ENCODE assay signal across 16 cellular contexts in genomic region chr10:28593811-28594210, GRCh38.
DNase-seq lines count a peak whose midpoint lies in the region; ATAC-seq, FAIRE-seq and TF ChIP-seq lines count a peak whose summit lies in the region.
"Had no signal": no experiment of that assay in that cellular context is flagged by ENCODE, and none has a peak within 500 bp of the region (broad histone marks: within the 10 kb centered on the region; RNA-seq: fewer than 3 reads in every experiment).

No MANE protein-coding gene starts in this region.

- H3K4me1 ChIP-seq in HepG2 (ENCODE audit: insufficient read depth, low read length) (no peaks in the 10 kb centered on the region), right lobe of liver (peaks cover 0 to under 1% (median 0%) of the 10 kb centered on the region in 4 donors), left lung (peaks cover 5 to 32% of the 10 kb centered on the region in 2 donors), upper lobe of right lung (peaks cover 25% of the 10 kb centered on the region), vagina (peaks cover 52% of the 10 kb centered on the region)

- CTCF ChIA-PET in HepG2 (lab: Yijun Ruan, JAX; ENCODE audit: low intra/inter-chr PET ratio, low total read pairs), result no interaction called here

- H3K79me2 ChIP-seq in HepG2 (ENCODE audit: insufficient read depth, low read length), result peaks cover 59% of the 10 kb centered on the region

- TF ChIP-seq CTCF in HepG2 (CRISPR knock-in tag; IDR thresholded peaks at IDR 0.05), result no peak
- TF ChIP-seq CTCF in right lobe of liver (IDR thresholded peaks at IDR 0.05), result no peak
- no peak for TF ChIP-seq CTCF in bronchial epithelial cell (IDR thresholded peaks at IDR 0.05; ENCODE audit: insufficient read depth, low read length, severe bottlenecking)
- TF ChIP-seq CTCF in left lung (IDR thresholded peaks at IDR 0.05), result no peak
- TF ChIP-seq CTCF in upper lobe of right lung (IDR thresholded peaks at IDR 0.05), result no peak
- TF ChIP-seq CTCF in vagina (IDR thresholded peaks at IDR 0.05), result no peak

- no TSS peak for BruUV-seq in HepG2 (replicated peaks; lab: Mats Ljungman, UMichigan)

- 48% methylated on average over 2 of the region's 2 CpGs for whole genome bisulfite sequencing in HepG2 (ENCODE audit: low lambda C conversion rate)
- WGBS in right lobe of liver (ENCODE audit: insufficient coverage, low coverage, low lambda C conversion rate, missing lambda C conversion rate), result 45% methylated on average over 2 of the region's 2 CpGs

- no peak overlapping the region for H3K4me2 ChIP-seq in HepG2 (ENCODE audit: low read depth, low read length)

- no peak for TF ChIP-seq EP300 in HepG2 (IDR thresholded peaks at IDR 0.05; ENCODE audit: low read depth in 2 of 2, low read length in 2 of 2)
- TF ChIP-seq EP300 in HepG2 (CRISPR knock-in tag; IDR thresholded peaks at IDR 0.05; ENCODE audit: borderline replicate concordance), result no peak

- intact Hi-C loops in HepG2 (cut with micrococcal nuclease; ENCODE audit: unreplicated experiment) (no loop called here), right lobe of liver (cut with DNase I) (no loop called here), left lung (cut with DNase I) (no loop called here), upper lobe of right lung (cut with DNase I) (no loop called here), vagina (cut with DNase I) (no loop called here)

- H3K27ac ChIP-seq in HepG2 (ENCODE audit: extremely low read length, insufficient read depth, low read length) (no peak overlapping the region), right lobe of liver (no peak overlapping the region), left lung (peak overlapping the region in 1 of 2 donors; percentile 25), upper lobe of right lung (no peak overlapping the region), vagina (no peak overlapping the region)

- DNase-seq in HepG2 (ENCODE audit: low spot score), result no peak
- no peak for DNase-seq in right lobe of liver
- peak; percentile 59 for DNase-seq in bronchial epithelial cell (ENCODE audit: low read depth)
- no peak for DNase-seq in left lung
- no peak for DNase-seq in upper lobe of right lung
- no peak for DNase-seq in ureter (ENCODE audit: low spot score)
- DNase-seq in NCI-H526 (lab: John Stamatoyannopoulos, UW), result no peak
- no peak for DNase-seq in vagina (ENCODE audit: extremely low spot score in 2 of 2)
- DNase-seq: activated CD4-positive, CD25-positive, alpha-beta regulatory T cell; activated effector memory CD4-positive, alpha-beta T cell treated with Interleukin-2 at 50 U/mL for 16 hours; cerebellar nuclear complex; DMS79 treated with DMSO at 0.1 percent for 48 hours; NCI-H1417 treated with DMSO at 0.1 percent for 48 hours; NCI-H2171 treated with DMSO at 0.1 percent for 48 hours; NCI-H82; PC-3 had no signal

- in situ Hi-C loops in HepG2 (cut with HindIII; ENCODE audit: extremely low pct_ligation_motif_present, low pct_unique_long_range_greater_than_20kb), result no loop called here

- FAIRE-seq in HepG2 (lab: Jason Lieb, UNC) (no peak), bronchial epithelial cell (lab: Jason Lieb, UNC) (no peak)

- POLR2A ChIA-PET in HepG2 (lab: Yijun Ruan, JAX), result no interaction called here

- ATAC-seq in HepG2 (peak; percentile 35; the same call in 1 of the 3 replicates), right lobe of liver (no peak), left lung (peak; percentile 73), upper lobe of right lung (peak; percentile 61)
- ATAC-seq: PC-3 had no signal

- no peak for TF ChIP-seq RAD21 in HepG2 (CRISPR knock-in tag; IDR thresholded peaks at IDR 0.05)

- H3K4me3 ChIP-seq in HepG2 (replicated peaks in 1 of 3; ENCODE audit: insufficient read depth in 1 of 3, low read depth in 2 of 3, low read length in 3 of 3) (no peak overlapping the region), right lobe of liver (no peak overlapping the region), bronchial epithelial cell (ENCODE audit: low read depth, low read length) (no peak overlapping the region), left lung (no peak overlapping the region), upper lobe of right lung (no peak overlapping the region), vagina (no peak overlapping the region)

- TF ChIP-seq POLR2A in HepG2 (IDR thresholded peaks at IDR 0.05; ENCODE audit: insufficient read depth in 1 of 2, low read depth in 2 of 2, low read length in 2 of 2), result no peak
- TF ChIP-seq POLR2A in right lobe of liver (IDR thresholded peaks at IDR 0.05), result no peak
- no peak for TF ChIP-seq POLR2A in vagina (IDR thresholded peaks at IDR 0.05)

- H3K9me3 ChIP-seq in HepG2 (ENCODE audit: low read length), result no peaks in the 10 kb centered on the region
- no peaks in the 10 kb centered on the region for H3K9me3 ChIP-seq in right lobe of liver
- no peaks in the 10 kb centered on the region for H3K9me3 ChIP-seq in left lung
- H3K9me3 ChIP-seq in upper lobe of right lung, result no peaks in the 10 kb centered on the region
- H3K9me3 ChIP-seq in vagina, result no peaks in the 10 kb centered on the region

- no peak overlapping the region for H2AFZ ChIP-seq in HepG2 (ENCODE audit: low read length)

- peaks cover 10 to 81% of the 10 kb centered on the region in 2 experiments; a peak in 4 of 5 replicates for H3K36me3 ChIP-seq in HepG2 (replicated peaks in 1 of 2; ENCODE audit: control insufficient read depth in 1 of 2, insufficient read depth in 2 of 2, low read length in 2 of 2)
- peaks cover 0 to 35% (median 16%) of the 10 kb centered on the region in 4 donors for H3K36me3 ChIP-seq in right lobe of liver
- H3K36me3 ChIP-seq in bronchial epithelial cell (ENCODE audit: control insufficient read depth, insufficient read depth, low read length), result peaks cover 4% of the 10 kb centered on the region
- H3K36me3 ChIP-seq in left lung, result peaks cover 0 to 44% of the 10 kb centered on the region in 2 donors
- peaks cover 59% of the 10 kb centered on the region for H3K36me3 ChIP-seq in upper lobe of right lung
- peaks cover 0 to 33% of the 10 kb centered on the region in 2 donors for H3K36me3 ChIP-seq in vagina

- H3K9ac ChIP-seq in HepG2 (ENCODE audit: insufficient read depth, low read depth, low read length), result no peak overlapping the region

- no peaks in the 10 kb centered on the region for H3K27me3 ChIP-seq in HepG2 (ENCODE audit: control insufficient read depth in 1 of 2, insufficient read depth in 2 of 2, low read length in 2 of 2)
- H3K27me3 ChIP-seq in right lobe of liver, result no peaks in the 10 kb centered on the region
- no peaks in the 10 kb centered on the region for H3K27me3 ChIP-seq in bronchial epithelial cell (ENCODE audit: control insufficient read depth, insufficient read depth, low read length)
- H3K27me3 ChIP-seq in left lung, result no peaks in the 10 kb centered on the region
- no peaks in the 10 kb centered on the region for H3K27me3 ChIP-seq in upper lobe of right lung
- H3K27me3 ChIP-seq in vagina, result no peaks in the 10 kb centered on the region

- H4K20me1 ChIP-seq in HepG2 (ENCODE audit: insufficient read depth, low read length), result peaks cover 48% of the 10 kb centered on the region

TF ChIP-seq in HepG2, 621 proteins besides CTCF, POLR2A, EP300 and RAD21 (continues in another document):
- no peak for TF ChIP-seq HMGXB4 (CRISPR knock-in tag; IDR thresholded peaks at IDR 0.05; ENCODE audit: borderline replicate concordance in 1 of 2, low read depth in 1 of 2)
- no peak for TF ChIP-seq KAT7 (CRISPR knock-in tag; IDR thresholded peaks at IDR 0.05; ENCODE audit: borderline replicate concordance)
- TF ChIP-seq LRRFIP1 (CRISPR knock-in tag; conservative IDR thresholded peaks at IDR 0.05), result no peak
- no peak for TF ChIP-seq E2F5 (CRISPR knock-in tag; conservative IDR thresholded peaks at IDR 0.05)
- no peak for TF ChIP-seq NPAS2 (CRISPR knock-in tag; IDR thresholded peaks at IDR 0.05; ENCODE audit: borderline replicate concordance)

Comparison
In these comparisons a context has a peak if more than half of its experiments do, and no peak if none do; other contexts are left out.
1. ATAC-seq: peak in HepG2 (single experiment), left lung (single experiment) and upper lobe of right lung (single experiment); none in right lobe of liver (0 of 4).